8 cellular contexts compared by ENCODE assay signal in genomic region chr13:108667205-108667604, GRCh38. TPM values are rescaled to one million over a fixed set of nuclear protein-coding genes. Genes with fewer than 3 reads are reported as not detected.
"Had no signal": no experiment of that assay in that cellular context is flagged by ENCODE, and none has a peak within 500 bp of the region (broad histone marks: within the 10 kb centered on the region; RNA-seq: fewer than 3 reads in every experiment).

No MANE protein-coding gene starts in this region.

- DNase-seq: GDM1, GF-D8 had no signal

- FAIRE-seq: G401.6, GM12891, GM12892, GM18507, GM19239 had no signal

RNA-seq across cellular contexts. Expression of gene MYO16, which starts 37.8 kb away (rescaled TPM):
- total RNA-seq: G401 had no signal
